Comparison of ENCODE assay signal across 9 cellular contexts in genomic region chr14:64913477-64913876, GRCh38. TPM values are rescaled to one million over a fixed set of nuclear protein-coding genes. Genes with fewer than 3 reads are reported as not detected.
DNase-seq lines count a peak whose midpoint lies in the region; ATAC-seq and TF ChIP-seq lines count a peak whose summit lies in the region.
"Not testable (repeated sequence)": the region's sequence is repeated elsewhere in the genome, so short reads cannot be mapped to it uniquely, and the experiment has no call there.
"Had no signal": no experiment of that assay in that cellular context is flagged by ENCODE, and none has a peak within 500 bp of the region (broad histone marks: within the 10 kb centered on the region; RNA-seq: fewer than 3 reads in every experiment).

No MANE protein-coding gene starts in this region.

- not testable (repeated sequence) for H4K20me1 ChIP-seq in H9 (ENCODE audit: control insufficient read depth, insufficient read depth, insufficient read length)

- peak overlapping the region; percentile 89 to 91; a peak in 3 of 5 replicates for H3K4me3 Mint-ChIP-seq in H9
- peak overlapping the region; percentile 90 for H3K4me3 Mint-ChIP-seq in activated T-cell treated with anti-CD3 and anti-CD28 coated beads, Interleukin-2, amount 50 U/mL, for 24 hours
- peak overlapping the region; percentile 84 to 97 (median 92) for H3K4me3 Mint-ChIP-seq in naive thymus-derived CD8-positive, alpha-beta T cell

- no CpG with 5 or more reads among the region's 5 CpGs for WGBS in H9 (ENCODE audit: extremely low coverage, insufficient read length, low lambda C conversion rate)
- WGBS in heart right ventricle, 2 donors = 37 to 44% methylated on average over 1 to 4 of the region's 5 CpGs

- H2BK12ac ChIP-seq in H9 (ENCODE audit: insufficient read length, low read depth, low read length) = not testable (repeated sequence)

- H3K9ac ChIP-seq in H9 (ENCODE audit: extremely low read depth, insufficient read length, low read length) = not testable (repeated sequence)
- peak overlapping the region; percentile 96 for H3K9ac ChIP-seq in skeletal muscle satellite cell (ENCODE audit: low read depth, low read length)

- not testable (repeated sequence) for H4K8ac ChIP-seq in H9 (replicated peaks; ENCODE audit: insufficient read length, low read depth, low read length)

- not testable (repeated sequence) for H2AFZ ChIP-seq in H9 (ENCODE audit: low read length)

- H4K5ac ChIP-seq in H9 (ENCODE audit: insufficient read length, low read depth, low read length) = not testable (repeated sequence)

- not testable (repeated sequence) for H2BK15ac ChIP-seq in H9 (ENCODE audit: low read depth, low read length)

- H3K36me3 Mint-ChIP-seq in H9 (ENCODE audit: insufficient read depth in 1 of 3, low read depth in 3 of 3) = not testable (repeated sequence)
- H3K36me3 Mint-ChIP-seq in activated T-cell treated with anti-CD3 and anti-CD28 coated beads, Interleukin-2, amount 50 U/mL, for 24 hours (ENCODE audit: low read depth) = peaks cover 36% of the 10 kb centered on the region
- H3K36me3 Mint-ChIP-seq in naive thymus-derived CD8-positive, alpha-beta T cell = peaks cover 5 to 18% (median 5%) of the 10 kb centered on the region in 3 donors

- H3K79me2 ChIP-seq in H9 (ENCODE audit: insufficient read depth, low read length) = not testable (repeated sequence)

- not testable (repeated sequence) for H2BK120ac ChIP-seq in H9 (ENCODE audit: low read depth, low read length, poor library complexity, severe bottlenecking)

- not testable (repeated sequence) for H3K27me3 ChIP-seq in H9 (ENCODE audit: insufficient read depth, low read length); SJCRH30; heart right ventricle
- H3K27me3 ChIP-seq in skeletal muscle satellite cell (ENCODE audit: control insufficient read depth, insufficient read depth, low read length) = peaks cover 19% of the 10 kb centered on the region

- TF ChIP-seq CTCF in H9 (conservative IDR thresholded peaks at IDR 0.05); heart right ventricle (IDR thresholded peaks at IDR 0.05): not testable (repeated sequence)

- not testable (repeated sequence) for H3K9me3 ChIP-seq in H9 (ENCODE audit: control insufficient read depth, low read depth, low read length); SJCRH30 (replicated peaks); heart right ventricle; skeletal muscle satellite cell (replicated peaks; ENCODE audit: low read length)

- H2BK5ac ChIP-seq in H9 (ENCODE audit: insufficient read length, low read length) = not testable (repeated sequence)

- peaks cover 11 to 18% of the 10 kb centered on the region in 2 experiments for H3K4me1 Mint-ChIP-seq in H9
- H3K4me1 Mint-ChIP-seq in activated T-cell treated with anti-CD3 and anti-CD28 coated beads, Interleukin-2, amount 50 U/mL, for 24 hours (ENCODE audit: low read depth) = peaks cover 45% of the 10 kb centered on the region
- H3K4me1 Mint-ChIP-seq in naive thymus-derived CD8-positive, alpha-beta T cell = peaks cover 29 to 49% (median 45%) of the 10 kb centered on the region in 4 donors

- not testable (repeated sequence) for H3K14ac ChIP-seq in H9 (ENCODE audit: insufficient read depth, low read length)

- POLR2A ChIA-PET in naive thymus-derived CD8-positive, alpha-beta T cell (lab: Charles Lee) = interaction anchor here (0.5 to 2.3 kb wide), 7 partner anchors 13 to 409 kb away, joined by 3 to 67 read pairs (median 6); partner anchors contain the start of genes FNTB, GPX2 and ZBTB1

- not testable (repeated sequence) for ATAC-seq in heart right ventricle; naive thymus-derived CD8-positive, alpha-beta T cell

- not testable (repeated sequence) for H3K27me3 Mint-ChIP-seq in H9 (ENCODE audit: low read depth); activated T-cell treated with anti-CD3 and anti-CD28 coated beads, Interleukin-2, amount 50 U/mL, for 24 hours; naive thymus-derived CD8-positive, alpha-beta T cell

- H3K79me1 ChIP-seq in H9 (ENCODE audit: insufficient read depth, low read depth, low read length, poor library complexity, severe bottlenecking) = not testable (repeated sequence)

- H3K36me3 ChIP-seq in SJCRH30; heart right ventricle; skeletal muscle satellite cell (ENCODE audit: insufficient read depth, low read length): not testable (repeated sequence)

- H3K27ac ChIP-seq in H9 (ENCODE audit: insufficient read length, low read depth, low read length); SJCRH30: not testable (repeated sequence)
- H3K27ac ChIP-seq in caudate nucleus (ENCODE audit: low read depth, low read length) (peak overlapping the region; percentile 65), heart right ventricle (peak overlapping the region in 5 of 10 donors; percentile 89 to 99 (median 95))

- H3K4me3 ChIP-seq in SJCRH30 (peak overlapping the region; percentile 97), heart right ventricle (peak overlapping the region in 7 of 10 donors; percentile 71 to 99 (median 90))
- H3K4me3 ChIP-seq in skeletal muscle satellite cell (ENCODE audit: low read length) = not testable (repeated sequence)

- H3K9me3 Mint-ChIP-seq in H9; activated T-cell treated with anti-CD3 and anti-CD28 coated beads, Interleukin-2, amount 50 U/mL, for 24 hours; naive thymus-derived CD8-positive, alpha-beta T cell: not testable (repeated sequence)

- not testable (repeated sequence) for H3K4ac ChIP-seq in H9 (ENCODE audit: low read depth, low read length)

- DNase-seq in H9; SJCRH30; activated T-cell treated with anti-CD3 and anti-CD28 coated beads, Interleukin-2, amount 50 U/mL, for 24 hours; caudate nucleus (lab: John Stamatoyannopoulos, UW); heart right ventricle; naive thymus-derived CD8-positive, alpha-beta T cell: not testable (repeated sequence)

- not testable (repeated sequence) for H4K91ac ChIP-seq in H9 (ENCODE audit: insufficient read length, low read depth, low read length)

- not testable (repeated sequence) for H2BK20ac ChIP-seq in H9 (ENCODE audit: low read depth, low read length, poor library complexity, severe bottlenecking)

- H3K23ac ChIP-seq in H9 (ENCODE audit: insufficient read length, low read depth, low read length) = not testable (repeated sequence)

- not testable (repeated sequence) for H3T11ph ChIP-seq in H9 (ENCODE audit: low read length)

- intact Hi-C loops in heart right ventricle (cut with DNase I) = loop anchor here in 3 of 10 donors (5.0 to 10.0 kb wide), 3 partner anchors 59 to 189 kb away; partner anchors contain the start of genes FNTB (in 2 of the 3), MAX (in 1 of the 3) and RAB15 (in 1 of the 3)

- H2AK5ac ChIP-seq in H9 (ENCODE audit: insufficient read length, low read length) = not testable (repeated sequence)

- H3K56ac ChIP-seq in H9 (ENCODE audit: insufficient read length, low read depth, low read length) = not testable (repeated sequence)

- H3K18ac ChIP-seq in H9 (ENCODE audit: insufficient read length, low read depth, low read length) = not testable (repeated sequence)

- H3K23me2 ChIP-seq in H9 (ENCODE audit: insufficient read length, low read depth, low read length, poor library complexity, severe bottlenecking) = not testable (repeated sequence)

- not testable (repeated sequence) for H3K4me2 ChIP-seq in H9 (ENCODE audit: insufficient read depth, insufficient read length, low read length)
- peak overlapping the region; percentile 85 for H3K4me2 ChIP-seq in skeletal muscle satellite cell (ENCODE audit: low read length)

- not testable (repeated sequence) for H3K27ac Mint-ChIP-seq in H9
- peak overlapping the region; percentile 97 for H3K27ac Mint-ChIP-seq in activated T-cell treated with anti-CD3 and anti-CD28 coated beads, Interleukin-2, amount 50 U/mL, for 24 hours
- H3K27ac Mint-ChIP-seq in naive thymus-derived CD8-positive, alpha-beta T cell = peak overlapping the region; percentile 93 to 99 (median 98)

- not testable (repeated sequence) for H3K4me1 ChIP-seq in H9 (ENCODE audit: insufficient read depth, low read length); SJCRH30
- H3K4me1 ChIP-seq in heart right ventricle (peaks cover 8 to 49% (median 26%) of the 10 kb centered on the region in 9 donors), skeletal muscle satellite cell (ENCODE audit: control insufficient read depth, insufficient read depth, low read length) (peaks cover 26% of the 10 kb centered on the region)

RNA-seq across cellular contexts. Expression of gene CHURC1, which starts 0.8 kb away (rescaled TPM):
- total RNA-seq in H9 (2021) = 49.5 and 58.7 TPM in 2 replicates
- 33.1 and 33.3 TPM in 2 replicates for total RNA-seq in SJCRH30 (2014; rRNA removed; shearing (Covaris generic))
- total RNA-seq in heart right ventricle = 10 to 100 TPM; 59.2 to 98.8 (median 76.3) TPM
- 10 to 100 TPM; 46.2 to 49.4 TPM for polyA plus RNA-seq in heart right ventricle
- total RNA-seq in naive thymus-derived CD8-positive, alpha-beta T cell = 100 to 1,000 TPM in 1 of 2 experiments, 10 to 100 TPM in 1; 99.9 to 104 TPM
- polyA plus RNA-seq in naive thymus-derived CD8-positive, alpha-beta T cell = 100 to 1,000 TPM; 122 to 166 (median 148) TPM
- 53.1 and 63.4 TPM in 2 replicates for total RNA-seq in skeletal muscle satellite cell (2012; rRNA removed)

RNA-seq across cellular contexts. Expression of gene GPX2, which starts 29.1 kb away (rescaled TPM):
- total RNA-seq in H9 (2021) (0.79 TPM in 1 of 2 replicates, not detected in the other), heart right ventricle (not detected)
- total RNA-seq in SJCRH30 (2014; rRNA removed; shearing (Covaris generic)) = not detected in 2 replicates
- not detected for polyA plus RNA-seq in heart right ventricle
- not detected for total RNA-seq in naive thymus-derived CD8-positive, alpha-beta T cell
- polyA plus RNA-seq in naive thymus-derived CD8-positive, alpha-beta T cell = under 1 TPM in 1 of 3 donors, not detected in 2; 0.29 TPM
- not detected in 2 replicates for total RNA-seq in skeletal muscle satellite cell (2012; rRNA removed)
- total RNA-seq: G401 had no signal

RNA-seq across cellular contexts. Expression of gene SPTB, which starts 33.8 kb away (rescaled TPM):
- total RNA-seq in H9 (2021) = 2.3 and 3.1 TPM in 2 replicates
- 1.4 TPM in 2 replicates for total RNA-seq in SJCRH30 (2014; rRNA removed; shearing (Covaris generic))
- 100 to 1,000 TPM in 2 of 10 donors, 10 to 100 TPM in 8; 81.8 to 114 (median 94.8) TPM for total RNA-seq in heart right ventricle
- polyA plus RNA-seq in heart right ventricle = 10 to 100 TPM; 24.0 to 64.7 TPM
- under 1 TPM in 1 of 2 experiments, not detected in 1; 0.14 TPM for total RNA-seq in naive thymus-derived CD8-positive, alpha-beta T cell
- not detected for polyA plus RNA-seq in naive thymus-derived CD8-positive, alpha-beta T cell
- total RNA-seq in skeletal muscle satellite cell (2012; rRNA removed) = under 0.01 TPM in 1 of 2 replicates, not detected in the other
- total RNA-seq: bronchial epithelial cell, G401 had no signal

RNA-seq across cellular contexts. Expression of gene RAB15, which starts 58.7 kb away (rescaled TPM):
- total RNA-seq in H9 (2021) (53.7 and 54.3 TPM in 2 replicates), heart right ventricle (10 to 100 TPM; 11.2 to 94.3 (median 31.6) TPM)
- 17.6 and 21.6 TPM in 2 replicates for total RNA-seq in SJCRH30 (2014; rRNA removed; shearing (Covaris generic))
- 10 to 100 TPM in 1 of 2 donors, 1 to 10 TPM in 1; 8.2 to 35.7 TPM for polyA plus RNA-seq in heart right ventricle
- total RNA-seq in naive thymus-derived CD8-positive, alpha-beta T cell = 1 to 10 TPM; 4.7 TPM
- polyA plus RNA-seq in naive thymus-derived CD8-positive, alpha-beta T cell = 10 to 100 TPM in 1 of 3 donors, 1 to 10 TPM in 2; 3.9 to 11.9 (median 4.2) TPM
- 2.8 and 6.3 TPM in 2 replicates for total RNA-seq in skeletal muscle satellite cell (2012; rRNA removed)
- total RNA-seq: bronchial epithelial cell had no signal

Comparison
In these comparisons a context has a peak if more than half of its experiments do, and no peak if none do; other contexts are left out.
1. RNA of gene SPTB, which starts 33.8 kb away (total RNA-seq): 81.8 to 114 TPM in heart right ventricle; 2.3 to 3.1 TPM in H9, 1.4 TPM in SJCRH30 and 0.14 TPM in naive thymus-derived CD8-positive, alpha-beta T cell; every median in the first group is over 10 times any median in the second.
2. Peak in every context shown above with its lines, with median percentiles within 50 percentile points of each other: H3K4me3 Mint-ChIP-seq.